Comparison of ENCODE assay signal across 1 cellular context in the genomic region with DNA sequence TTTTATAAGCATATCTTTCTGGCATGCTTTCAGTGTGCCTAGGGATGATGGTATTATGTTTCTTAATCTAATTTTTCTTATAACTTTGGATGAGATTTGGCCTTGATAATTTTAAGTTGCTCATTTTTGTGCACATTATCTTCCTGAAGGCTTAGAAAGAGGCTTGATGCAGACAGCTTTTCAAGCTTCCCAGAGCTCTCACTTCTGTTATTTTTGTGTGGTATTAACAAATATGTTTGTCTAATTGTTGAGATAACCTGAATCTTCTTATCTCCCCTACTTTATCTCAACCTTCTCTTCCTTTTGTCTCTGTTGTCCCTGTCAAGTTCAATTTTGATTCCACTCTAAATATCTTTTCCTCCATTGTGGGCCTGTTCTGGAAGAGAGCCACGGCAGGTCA.
TF ChIP-seq lines count a peak whose summit lies in the region.

No MANE protein-coding gene starts in this region.

TF ChIP-seq in SK-N-SH, 30 proteins besides CTCF, POLR2A, EP300 and RAD21 (continued from another document):
- TF ChIP-seq USF2 (IDR thresholded peaks at IDR 0.05; ENCODE audit: borderline replicate concordance, low read depth, low read length) (no peak), EZH2phosphoT487 (IDR thresholded peaks at IDR 0.05; ENCODE audit: borderline replicate concordance, low read depth) (no peak), TAF1 (IDR thresholded peaks at IDR 0.05; ENCODE audit: borderline replicate concordance, low read depth, low read length) (no peak), GATA2 (CRISPR knock-in tag; IDR thresholded peaks at IDR 0.05) (no peak), GABPA (IDR thresholded peaks at IDR 0.05; ENCODE audit: low read depth) (no peak), FOXM1 (IDR thresholded peaks at IDR 0.05; ENCODE audit: low read depth) (no peak), RFX5 (IDR thresholded peaks at IDR 0.05; ENCODE audit: low read length) (no peak)
- TF ChIP-seq, protein P1, sequence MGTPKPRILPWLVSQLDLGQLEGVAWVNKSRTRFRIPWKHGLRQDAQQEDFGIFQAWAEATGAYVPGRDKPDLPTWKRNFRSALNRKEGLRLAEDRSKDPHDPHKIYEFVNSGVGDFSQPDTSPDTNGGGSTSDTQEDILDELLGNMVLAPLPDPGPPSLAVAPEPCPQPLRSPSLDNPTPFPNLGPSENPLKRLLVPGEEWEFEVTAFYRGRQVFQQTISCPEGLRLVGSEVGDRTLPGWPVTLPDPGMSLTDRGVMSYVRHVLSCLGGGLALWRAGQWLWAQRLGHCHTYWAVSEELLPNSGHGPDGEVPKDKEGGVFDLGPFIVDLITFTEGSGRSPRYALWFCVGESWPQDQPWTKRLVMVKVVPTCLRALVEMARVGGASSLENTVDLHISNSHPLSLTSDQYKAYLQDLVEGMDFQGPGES (IDR thresholded peaks at IDR 0.05; ENCODE audit: low read depth, low read length), result no peak
